19 cellular contexts compared by ENCODE assay signal in genomic region chr10:76456190-76456589, GRCh38.
DNase-seq lines count a peak whose midpoint lies in the region; ATAC-seq and TF ChIP-seq lines count a peak whose summit lies in the region.
"Had no signal": no experiment of that assay in that cellular context is flagged by ENCODE, and none has a peak within 500 bp of the region (broad histone marks: within the 10 kb centered on the region; RNA-seq: fewer than 3 reads in every experiment).

No MANE protein-coding gene starts in this region.

- H4K20me1 ChIP-seq in IMR-90 (ENCODE audit: insufficient read depth, low read length) = no peaks in the 10 kb centered on the region

- H2AFZ ChIP-seq in IMR-90 (replicated peaks; ENCODE audit: low read length, poor library complexity) = no peak overlapping the region
- H2AFZ ChIP-seq: PC-9 had no signal

- H3K4me1 ChIP-seq in IMR-90 (ENCODE audit: control insufficient read depth, insufficient read depth, low read length) (no peaks in the 10 kb centered on the region), right cardiac atrium (ENCODE audit: control insufficient read depth, insufficient read depth, low read length) (peaks cover 11% of the 10 kb centered on the region), uterus (peaks cover 0 to 12% of the 10 kb centered on the region in 2 donors)

- H3K27ac ChIP-seq in IMR-90 (ENCODE audit: insufficient read depth, low read length) (no peak overlapping the region), coronary artery (peak overlapping the region; percentile 61 to 91), right cardiac atrium (ENCODE audit: low read length) (peak overlapping the region; percentile 70), uterus (peak overlapping the region; percentile 40 to 67)
- H3K27ac ChIP-seq: PC-9, upper lobe of right lung had no signal

- no peak overlapping the region for H3K56ac ChIP-seq in IMR-90 (ENCODE audit: extremely low read depth, insufficient read depth, low read length)

- H3K18ac ChIP-seq in IMR-90 (ENCODE audit: low read depth, low read length) = no peak overlapping the region

- ATAC-seq in IMR-90 (ENCODE audit: low read depth) (no peak), right cardiac atrium (peak; percentile 85 to 87), HG03159 (IDR thresholded peaks at IDR 0.05; ENCODE audit: unreplicated experiment) (no peak)
- ATAC-seq: activated naive CD8-positive, alpha-beta T cell treated with anti-CD3 and anti-CD28 coated beads, Interleukin-2, amount 50 U/mL, for 24 hours; activated T-helper 17 cell treated with anti-CD3 and anti-CD28 coated beads, Interleukin-2, amount 50 U/mL, for 72 hours; effector memory CD8-positive, alpha-beta T cell; upper lobe of right lung had no signal

- intact Hi-C loops in IMR-90 (cut with micrococcal nuclease) = no loop called here
- intact Hi-C loops in right cardiac atrium (cut with DNase I) = no loop called here
- intact Hi-C loops in uterus (cut with DNase I; ENCODE audit: low total_unique reads) = no loop called here

- no peak overlapping the region for H2BK5ac ChIP-seq in IMR-90 (ENCODE audit: low read depth, low read length, poor library complexity, severe bottlenecking)

- DNase-seq in IMR-90 = no peak
- DNase-seq in coronary artery (ENCODE audit: low spot score) = peak; percentile 85
- DNase-seq in right cardiac atrium = peak; percentile 64 to 79 (median 67)
- DNase-seq in uterus = peak; percentile 34 to 64
- no peak for DNase-seq in SK-N-DZ (ENCODE audit: low spot score)
- DNase-seq in COLO668 (lab: John Stamatoyannopoulos, UW; ENCODE audit: unreplicated experiment) = no peak
- DNase-seq: activated naive CD8-positive, alpha-beta T cell treated with anti-CD3 and anti-CD28 coated beads, Interleukin-2, amount 50 U/mL, for 24 hours; Calu3; effector memory CD8-positive, alpha-beta T cell; kidney glomerular epithelial cell; midbrain; NCI-H1417 treated with DMSO at 0.1 percent for 48 hours; NCI-H2171; NCI-H748 treated with DMSO at 0.1 percent for 48 hours; PC-9; stimulated activated naive CD4-positive, alpha-beta T cell treated with Interleukin-2 at 50 U/mL for 16 hours; upper lobe of right lung had no signal

- no peak overlapping the region for H2BK20ac ChIP-seq in IMR-90 (ENCODE audit: low read depth, low read length)

- H2BK15ac ChIP-seq in IMR-90 (ENCODE audit: low read depth, low read length) = no peak overlapping the region

- no peaks in the 10 kb centered on the region for H3K9me3 ChIP-seq in IMR-90 (ENCODE audit: control insufficient read depth, insufficient read depth, low read length)
- H3K9me3 ChIP-seq in right cardiac atrium (ENCODE audit: control insufficient read depth, low read length) = no peaks in the 10 kb centered on the region
- H3K9me3 ChIP-seq in uterus = no peaks in the 10 kb centered on the region
- H3K9me3 ChIP-seq: upper lobe of right lung had no signal

- no peak overlapping the region for H4K5ac ChIP-seq in IMR-90 (ENCODE audit: low read depth, low read length)

- no peak overlapping the region for H3K4me2 ChIP-seq in IMR-90 (ENCODE audit: low read depth, low read length)
- H3K4me2 ChIP-seq: PC-9 had no signal

- WGBS in IMR-90 (ENCODE audit: extremely low coverage in 2 of 2, insufficient read length in 1 of 2), 2 experiments = 86% methylated on average over 1 of the region's 1 CpG; no CpG with 5 or more reads in 1 of the 2 experiments
- 40% methylated on average over 1 of the region's 1 CpG for WGBS in right cardiac atrium

- no peak overlapping the region for H2AK5ac ChIP-seq in IMR-90 (ENCODE audit: low read depth, low read length)

- no peak overlapping the region for H3K4ac ChIP-seq in IMR-90 (ENCODE audit: low read depth, low read length)

- no peaks in the 10 kb centered on the region for H3K36me3 ChIP-seq in IMR-90 (ENCODE audit: control insufficient read depth, insufficient read depth, low read length)
- no peaks in the 10 kb centered on the region for H3K36me3 ChIP-seq in uterus
- H3K36me3 ChIP-seq: upper lobe of right lung had no signal

- TF ChIP-seq POLR2A in IMR-90 (IDR thresholded peaks at IDR 0.05; ENCODE audit: low read depth, low read length) (no peak), uterus (IDR thresholded peaks at IDR 0.05) (no peak)

- in situ Hi-C loops in IMR-90 (cut with MboI; ENCODE audit: low sequenced_read_pairs) = no loop called here

- CTCF ChIA-PET in IMR-90 (lab: Yijun Ruan, JAX) = interaction anchor here (0.7 to 1.4 kb wide), 2 partner anchors 12 kb away, joined by 3 read pairs; no protein-coding TSS in a partner anchor

- dilution Hi-C loops in IMR-90 (cut with HindIII; ENCODE audit: low sequenced_read_pairs, unreplicated experiment) = no loop called here

- H3K27me3 ChIP-seq in IMR-90 (ENCODE audit: control insufficient read depth, insufficient read depth, low read length) (peaks cover 1% of the 10 kb centered on the region; the same call in 1 of the 2 replicates), right cardiac atrium (ENCODE audit: control insufficient read depth, insufficient read depth) (no peaks in the 10 kb centered on the region), uterus (no peaks in the 10 kb centered on the region)
- H3K27me3 ChIP-seq: upper lobe of right lung had no signal

- TF ChIP-seq CTCF in IMR-90 (conservative IDR thresholded peaks at IDR 0.05; ENCODE audit: low read depth, low read length) (no peak), coronary artery (IDR thresholded peaks at IDR 0.05) (no peak), uterus (IDR thresholded peaks at IDR 0.05) (no peak)

- TF ChIP-seq RAD21 in IMR-90 (IDR thresholded peaks at IDR 0.05; ENCODE audit: low read length) = no peak

- H3K14ac ChIP-seq in IMR-90 (replicated peaks; ENCODE audit: low read depth, low read length) = no peak overlapping the region

- no peak overlapping the region for H3K9ac ChIP-seq in IMR-90 (ENCODE audit: low read depth, low read length)

- H3K4me3 ChIP-seq in IMR-90 (ENCODE audit: insufficient read depth, low read depth, low read length) (no peak overlapping the region), coronary artery (no peak overlapping the region), right cardiac atrium (ENCODE audit: low read length) (no peak overlapping the region), uterus (no peak overlapping the region)
- H3K4me3 ChIP-seq: PC-9, upper lobe of right lung had no signal

- H4K91ac ChIP-seq in IMR-90 (ENCODE audit: insufficient read depth, low read depth, low read length) = no peak overlapping the region

- H2AK9ac ChIP-seq in IMR-90 (replicated peaks; ENCODE audit: low read depth, low read length, poor library complexity) = no peak overlapping the region

- H3K23ac ChIP-seq in IMR-90 (ENCODE audit: low read depth, low read length) = no peak overlapping the region

- H3K79me1 ChIP-seq in IMR-90 (ENCODE audit: low read depth in 1 of 2, low read length in 2 of 2) = no peaks in the 10 kb centered on the region

- no peak overlapping the region for H2BK120ac ChIP-seq in IMR-90 (ENCODE audit: low read depth, low read length)

- POLR2A ChIA-PET in IMR-90 (lab: Charles Lee; ENCODE audit: unreplicated experiment) = no interaction called here

- BruUV-seq in IMR-90 (replicated peaks; lab: Mats Ljungman, UMichigan) = no TSS peak

- no peaks in the 10 kb centered on the region for H3K9me1 ChIP-seq in IMR-90 (ENCODE audit: insufficient read depth, low read length)

- H4K8ac ChIP-seq in IMR-90 (ENCODE audit: low read depth in 2 of 2, low read length in 2 of 2) = no peak overlapping the region

TF ChIP-seq in IMR-90, 13 proteins besides CTCF, POLR2A, EP300 and RAD21:
- TF ChIP-seq USF2 (IDR thresholded peaks at IDR 0.05; ENCODE audit: low read depth, low read length) = peak; percentile 41; the same call in 1 of the 2 replicates
- no peak for TF ChIP-seq RCOR1 (IDR thresholded peaks at IDR 0.05; ENCODE audit: insufficient replicate concordance, low read length)
- no peak for TF ChIP-seq FOS (IDR thresholded peaks at IDR 0.05; ENCODE audit: low read depth, low read length)
- no peak for TF ChIP-seq MXI1 (IDR thresholded peaks at IDR 0.05; ENCODE audit: borderline replicate concordance, low read depth, low read length)

Comparison
In these comparisons a context has a peak if more than half of its experiments do, and no peak if none do; other contexts are left out.
1. ATAC-seq: peak in right cardiac atrium (2 of 2); none in IMR-90 (single experiment) and HG03159 (single experiment).
2. DNase-seq: peak in coronary artery (single experiment), right cardiac atrium (3 of 3) and uterus (2 of 2); none in IMR-90 (single experiment), SK-N-DZ (single experiment) and COLO668 (single experiment).